Comparison of ENCODE assay signal across 30 cellular contexts in genomic region chr21:40445349-40445921, GRCh38.
"Had no signal": no experiment of that assay in that cellular context is flagged by ENCODE, and none has a peak within 500 bp of the region (broad histone marks: within the 10 kb centered on the region; RNA-seq: fewer than 3 reads in every experiment).

No MANE protein-coding gene starts in this region.

- H3K36me3 ChIP-seq: adrenal gland, cardiac muscle cell, colonic mucosa, gastrocnemius medialis, left ventricle myocardium inferior, thyroid gland, upper lobe of left lung, vagina, WERI-Rb-1 had no signal

- ATAC-seq: activated CD4-positive, CD25-positive, alpha-beta regulatory T cell treated with anti-CD3 and anti-CD28 coated beads, Interleukin-2, amount 50 U/mL, for 24 hours; body of pancreas; gastrocnemius medialis; mucosa of descending colon; natural killer cell treated with Interleukin-12 subunit alpha and Interleukin-12 subunit beta and Interleukin-15 and Interleukin-18, amount 100 ng/mL, for 72 hours; right cardiac atrium; stimulated activated memory B cell treated with anti-CD40 and anti-IgM and Interleukin-4, amounts not matched to agents 10 μg/mL and 1 μg/mL and 100 μg/mL, for 72 hours; stimulated activated naive CD8-positive, alpha-beta T cell treated with anti-CD3 and anti-CD28 coated beads, Interleukin-15, amount 100 ng/mL, for 72 hours had no signal

- DNase-seq: activated CD4-positive, alpha-beta T cell treated with anti-CD3 and anti-CD28 coated beads for 48 hours; activated CD4-positive, alpha-beta T cell treated with anti-CD3 and anti-CD28 coated beads, Interleukin-2, amount 50 U/mL, for 48 hours; activated CD8-positive, alpha-beta memory T cell treated with anti-CD3 and anti-CD28 coated beads for 24 hours; activated effector memory CD4-positive, alpha-beta T cell treated with Interleukin-2 at 50 U/mL for 16 hours; activated naive CD4-positive, alpha-beta T cell treated with Interleukin-2 at 50 U/mL for 16 hours; adrenal gland; aorta; body of pancreas; cerebellar nuclear complex; colonic mucosa; effector CD8-positive, alpha-beta T cell; erythroblast; gastrocnemius medialis; glutamatergic neuron; islet precursor cell; left ventricle myocardium inferior; mucosa of descending colon; posterior cingulate gyrus; right cardiac atrium; stimulated activated CD4-positive, alpha-beta T cell treated with anti-CD3 and anti-CD28 coated beads, Interleukin-4, amount 100 ng/mL, for 1 hour; stimulated activated naive CD8-positive, alpha-beta T cell treated with anti-CD3 and anti-CD28 coated beads, Interleukin-15, amount 100 ng/mL, for 72 hours; thyroid gland; upper lobe of left lung; WERI-Rb-1 had no signal

- H3K27me3 ChIP-seq: adrenal gland, body of pancreas, cardiac muscle cell, colonic mucosa, gastrocnemius medialis, thyroid gland, upper lobe of left lung, vagina had no signal

- H3K9me3 ChIP-seq: body of pancreas, colonic mucosa, gastrocnemius medialis, thyroid gland, vagina had no signal

- H3K27ac ChIP-seq: adrenal gland, body of pancreas, cardiac muscle cell, colonic mucosa, gastrocnemius medialis, left ventricle myocardium inferior, thyroid gland, upper lobe of left lung, vagina, WERI-Rb-1 had no signal

- H3K4me1 ChIP-seq: adrenal gland, body of pancreas, colonic mucosa, gastrocnemius medialis, left ventricle myocardium inferior, thyroid gland, upper lobe of left lung, vagina had no signal

- H3K4me3 ChIP-seq: adrenal gland, body of pancreas, cardiac muscle cell, colonic mucosa, gastrocnemius medialis, left ventricle myocardium inferior, lung, mucosa of descending colon, thyroid gland, upper lobe of left lung, vagina had no signal
